32 cellular contexts compared by ENCODE assay signal in genomic region chr9:77257275-77257674, GRCh38.
"Had no signal": no experiment of that assay in that cellular context is flagged by ENCODE, and none has a peak within 500 bp of the region (broad histone marks: within the 10 kb centered on the region; RNA-seq: fewer than 3 reads in every experiment).

No MANE protein-coding gene starts in this region.

- H3K27ac ChIP-seq: ascending aorta, VCaP had no signal

- ATAC-seq: activated CD4-positive, alpha-beta T cell treated with anti-CD3 and anti-CD28 coated beads for 36 hours; activated CD4-positive, CD25-positive, alpha-beta regulatory T cell treated with anti-CD3 and anti-CD28 coated beads, Interleukin-2, amount 50 U/mL, for 24 hours; activated CD8-positive, alpha-beta memory T cell treated with anti-CD3 and anti-CD28 coated beads, Interleukin-2, amount 10 ng/mL, durations not matched to agents 7 days and 5 days; activated CD8-positive, alpha-beta T cell treated with anti-CD3 and anti-CD28 coated beads, Interleukin-2, amount 10 ng/mL, durations not matched to agents 7 days and 5 days; activated naive CD8-positive, alpha-beta T cell treated with anti-CD3 and anti-CD28 coated beads, Interleukin-2, amount 50 U/mL, for 24 hours had no signal

- H3K4me3 ChIP-seq: ascending aorta, cardiac muscle cell had no signal

- DNase-seq: activated CD4-positive, alpha-beta memory T cell treated with anti-CD3 and anti-CD28 coated beads, Interleukin-2, amount 10 ng/mL, durations not matched to agents 7 days and 5 days; activated CD4-positive, alpha-beta T cell treated with anti-CD3 and anti-CD28 coated beads for 1 hour; activated CD4-positive, alpha-beta T cell treated with anti-CD3 and anti-CD28 coated beads for 36 hours; activated CD4-positive, alpha-beta T cell treated with anti-CD3 and anti-CD28 coated beads for 48 hours; activated CD4-positive, alpha-beta T cell treated with anti-CD3 and anti-CD28 coated beads, Interleukin-2, amount 10 ng/mL, durations not matched to agents 7 days and 5 days; activated CD4-positive, alpha-beta T cell treated with anti-CD3 and anti-CD28 coated beads, Interleukin-2, amount 50 U/mL, for 48 hours; activated CD4-positive, CD25-positive, alpha-beta regulatory T cell; activated CD8-positive, alpha-beta memory T cell treated with anti-CD3 and anti-CD28 coated beads for 24 hours; activated CD8-positive, alpha-beta memory T cell treated with anti-CD3 and anti-CD28 coated beads, Interleukin-2, amount 10 ng/mL, durations not matched to agents 7 days and 5 days; activated CD8-positive, alpha-beta memory T cell treated with anti-CD3 and anti-CD28 coated beads, Interleukin-2, amount 50 U/mL, for 48 hours; activated CD8-positive, alpha-beta T cell treated with anti-CD3 and anti-CD28 coated beads, Interleukin-2, amount 10 ng/mL, durations not matched to agents 7 days and 5 days; activated effector memory CD4-positive, alpha-beta T cell treated with Interleukin-2 at 50 U/mL for 16 hours; activated gamma-delta T cell; activated naive CD4-positive, alpha-beta T cell treated with anti-CD3 and anti-CD28 coated beads, Interleukin-2, amount 10 ng/mL, durations not matched to agents 7 days and 5 days; activated naive CD4-positive, alpha-beta T cell treated with Interleukin-2 at 50 U/mL for 16 hours; activated naive CD8-positive, alpha-beta T cell treated with anti-CD3 and anti-CD28 coated beads, Interleukin-2, amount 10 ng/mL, durations not matched to agents 7 days and 5 days; activated naive CD8-positive, alpha-beta T cell treated with anti-CD3 and anti-CD28 coated beads, Interleukin-2, amount 50 U/mL, for 24 hours; activated T-cell treated with anti-CD3 and anti-CD28 coated beads, Interleukin-2, amount 50 U/mL, for 24 hours; activated T-cell treated with anti-CD3 and anti-CD28 coated beads, Interleukin-2, amount 50 U/mL, for 48 hours; amygdala; anterior cingulate cortex; caudate nucleus; cerebellar nuclear complex; T-helper 1 cell; T-helper 2 cell; T-helper 9 cell had no signal

- H3K4me1 ChIP-seq: ascending aorta had no signal

- FAIRE-seq: bronchial epithelial cell, TTC549 had no signal

- H3K27me3 ChIP-seq: ascending aorta, cardiac muscle cell had no signal
